Comparison of ENCODE assay signal across 1 cellular context in genomic region chr5:75336625-75337336, GRCh38.
A peak's percentile ranks its signal among the peaks of the same experiment; 100 is the strongest.
TF ChIP-seq lines count a peak whose summit lies in the region.

Gene HMGCR, plus strand, starts transcription at chr5:75337220. Its CDS starts 5,386 bp downstream, at chr5:75342606.

TF ChIP-seq in SK-N-SH, 30 proteins besides CTCF, POLR2A, EP300 and RAD21 (continued from another document):
- TF ChIP-seq USF1 (IDR thresholded peaks at IDR 0.05; ENCODE audit: borderline replicate concordance, low read depth): no peak
- TF ChIP-seq RFX5 (IDR thresholded peaks at IDR 0.05; ENCODE audit: low read length): peak; percentile 94
- TF ChIP-seq USF2 (IDR thresholded peaks at IDR 0.05; ENCODE audit: borderline replicate concordance, low read depth, low read length): no peak
- no peak for TF ChIP-seq FOSL2 (IDR thresholded peaks at IDR 0.05; ENCODE audit: borderline replicate concordance, low read depth)
- TF ChIP-seq GATA2 (CRISPR knock-in tag; IDR thresholded peaks at IDR 0.05): peak; percentile 34
- TF ChIP-seq RCOR1 (IDR thresholded peaks at IDR 0.05; ENCODE audit: low read length): peak; percentile 55; the same call in 1 of the 2 replicates
- TF ChIP-seq EZH2phosphoT487 (IDR thresholded peaks at IDR 0.05; ENCODE audit: borderline replicate concordance, low read depth): no peak
- no peak for TF ChIP-seq MEF2A (IDR thresholded peaks at IDR 0.05; ENCODE audit: borderline replicate concordance, low read depth)
- no peak for TF ChIP-seq FOXM1 (IDR thresholded peaks at IDR 0.05; ENCODE audit: low read depth)
- TF ChIP-seq TCF12 (IDR thresholded peaks at IDR 0.05): no peak
- TF ChIP-seq MAX (IDR thresholded peaks at IDR 0.05; ENCODE audit: low read depth): peak; percentile 91
- no peak for TF ChIP-seq JUND (IDR thresholded peaks at IDR 0.05)
- peak; percentile 9; the same call in 1 of the 2 replicates for TF ChIP-seq REST (IDR thresholded peaks at IDR 0.05; ENCODE audit: low read depth, low read length)
